ENCODE assay signal across 10 cellular contexts in genomic region chr2:187169108-187169713, GRCh38.
A peak's percentile ranks its signal among the peaks of the same experiment; 100 is the strongest.
DNase-seq lines count a peak whose midpoint lies in the region; ATAC-seq and TF ChIP-seq lines count a peak whose summit lies in the region.
"Had no signal": no experiment of that assay in that cellular context is flagged by ENCODE, and none has a peak within 500 bp of the region (broad histone marks: within the 10 kb centered on the region; RNA-seq: fewer than 3 reads in every experiment).

No MANE protein-coding gene starts in this region.

- H3K27ac Mint-ChIP-seq in activated naive CD8-positive, alpha-beta T cell treated with anti-CD3 and anti-CD28 coated beads for 36 hours: no peak overlapping the region
- no peak overlapping the region for H3K27ac Mint-ChIP-seq in activated CD4-positive, alpha-beta memory T cell treated with anti-CD3 and anti-CD28 coated beads for 36 hours

- H2AFZ ChIP-seq in PC-3 (ENCODE audit: low read length): no peak overlapping the region

- H3K27me3 Mint-ChIP-seq in activated naive CD8-positive, alpha-beta T cell treated with anti-CD3 and anti-CD28 coated beads for 36 hours: no peaks in the 10 kb centered on the region
- no peaks in the 10 kb centered on the region for H3K27me3 Mint-ChIP-seq in activated CD4-positive, alpha-beta memory T cell treated with anti-CD3 and anti-CD28 coated beads for 36 hours

- no peaks in the 10 kb centered on the region for H3F3A ChIP-seq in PC-3 (ENCODE audit: low read length, unreplicated experiment)

- no TSS peak for BruUV-seq in PC-3 (replicated peaks; lab: Mats Ljungman, UMichigan)

- H3K9me3 ChIP-seq in PC-3 (ENCODE audit: low read length): no peaks in the 10 kb centered on the region

- no peak overlapping the region for H3K27ac ChIP-seq in PC-3 (ENCODE audit: low read length)

- no peaks in the 10 kb centered on the region for H3K27me3 ChIP-seq in PC-3 (ENCODE audit: low read length)

- no peaks in the 10 kb centered on the region for H3K9me3 Mint-ChIP-seq in activated naive CD8-positive, alpha-beta T cell treated with anti-CD3 and anti-CD28 coated beads for 36 hours
- no peaks in the 10 kb centered on the region for H3K9me3 Mint-ChIP-seq in activated CD4-positive, alpha-beta memory T cell treated with anti-CD3 and anti-CD28 coated beads for 36 hours

- peak; percentile 74 for ATAC-seq in GM18511 (IDR thresholded peaks at IDR 0.05; ENCODE audit: unreplicated experiment)
- peak; percentile 77 for ATAC-seq in GM21723 (IDR thresholded peaks at IDR 0.05; ENCODE audit: unreplicated experiment)
- ATAC-seq in HG03520 (IDR thresholded peaks at IDR 0.05; ENCODE audit: unreplicated experiment): peak; percentile 65
- no peak for ATAC-seq in PC-3

- no peaks in the 10 kb centered on the region for H3K9me2 ChIP-seq in PC-3 (replicated peaks; ENCODE audit: low read length)

- POLR2A ChIA-PET in activated CD4-positive, alpha-beta memory T cell treated with anti-CD3 and anti-CD28 coated beads for 36 hours (lab: Charles Lee): no interaction called here
- POLR2A ChIA-PET in PC-3 (lab: Charles Lee; ENCODE audit: unreplicated experiment): no interaction called here

- H3K4me1 Mint-ChIP-seq in activated naive CD8-positive, alpha-beta T cell treated with anti-CD3 and anti-CD28 coated beads for 36 hours: no peaks in the 10 kb centered on the region
- H3K4me1 Mint-ChIP-seq in activated CD4-positive, alpha-beta memory T cell treated with anti-CD3 and anti-CD28 coated beads for 36 hours (ENCODE audit: low read depth): no peaks in the 10 kb centered on the region

- DNase-seq in choroid plexus epithelial cell (ENCODE audit: low read depth) (peak; percentile 5), PC-3 (no peak), NCI-H1105 treated with DMSO at 0.1 percent for 48 hours (lab: John Stamatoyannopoulos, UW) (no peak)
- no peak for DNase-seq in activated naive CD8-positive, alpha-beta T cell treated with anti-CD3 and anti-CD28 coated beads for 36 hours
- no peak for DNase-seq in activated CD4-positive, alpha-beta memory T cell treated with anti-CD3 and anti-CD28 coated beads for 36 hours
- DNase-seq: activated CD4-positive, alpha-beta T cell treated with anti-CD3 and anti-CD28 coated beads, Interleukin-2, amount 50 U/mL, for 1 hour; stimulated activated CD4-positive, alpha-beta T cell treated with anti-CD3 and anti-CD28 coated beads, Interleukin-1b, Interleukin-23, amount 100 ng/mL, for 48 hours had no signal

- no peak overlapping the region for H3K4me3 Mint-ChIP-seq in activated naive CD8-positive, alpha-beta T cell treated with anti-CD3 and anti-CD28 coated beads for 36 hours
- H3K4me3 Mint-ChIP-seq in activated CD4-positive, alpha-beta memory T cell treated with anti-CD3 and anti-CD28 coated beads for 36 hours: no peak overlapping the region

- no peaks in the 10 kb centered on the region for H3K4me1 ChIP-seq in PC-3 (ENCODE audit: insufficient read depth, low read length)

- no peak overlapping the region for H3K9ac ChIP-seq in PC-3 (ENCODE audit: low read length)

- no peaks in the 10 kb centered on the region for H3K79me2 ChIP-seq in PC-3 (ENCODE audit: low read length)

- H4K20me1 ChIP-seq in PC-3 (ENCODE audit: low read length): no peaks in the 10 kb centered on the region

- CTCF ChIA-PET in activated CD4-positive, alpha-beta memory T cell treated with anti-CD3 and anti-CD28 coated beads for 36 hours (lab: Charles Lee): no interaction called here
- CTCF ChIA-PET in PC-3 (lab: Charles Lee): no interaction called here

- no peak for TF ChIP-seq CTCF in choroid plexus epithelial cell (conservative IDR thresholded peaks at IDR 0.05; ENCODE audit: low read depth, low read length)
- TF ChIP-seq CTCF in PC-3 (conservative IDR thresholded peaks at IDR 0.05; ENCODE audit: low read depth, low read length): no peak

- intact Hi-C loops in activated CD4-positive, alpha-beta memory T cell treated with anti-CD3 and anti-CD28 coated beads for 36 hours (cut with micrococcal nuclease): no loop called here
- intact Hi-C loops in PC-3 (cut with micrococcal nuclease): no loop called here

- no peaks in the 10 kb centered on the region for H3K36me3 Mint-ChIP-seq in activated naive CD8-positive, alpha-beta T cell treated with anti-CD3 and anti-CD28 coated beads for 36 hours
- no peaks in the 10 kb centered on the region for H3K36me3 Mint-ChIP-seq in activated CD4-positive, alpha-beta memory T cell treated with anti-CD3 and anti-CD28 coated beads for 36 hours

- H3K4me3 ChIP-seq in choroid plexus epithelial cell (ENCODE audit: low read depth, low read length) (no peak overlapping the region), PC-3 (ENCODE audit: low read length) (no peak overlapping the region)

- H3K4me2 ChIP-seq in PC-3 (ENCODE audit: low read length): no peak overlapping the region

- no peaks in the 10 kb centered on the region for H3K36me3 ChIP-seq in PC-3 (ENCODE audit: low read depth, low read length)
